In the genomic region with DNA sequence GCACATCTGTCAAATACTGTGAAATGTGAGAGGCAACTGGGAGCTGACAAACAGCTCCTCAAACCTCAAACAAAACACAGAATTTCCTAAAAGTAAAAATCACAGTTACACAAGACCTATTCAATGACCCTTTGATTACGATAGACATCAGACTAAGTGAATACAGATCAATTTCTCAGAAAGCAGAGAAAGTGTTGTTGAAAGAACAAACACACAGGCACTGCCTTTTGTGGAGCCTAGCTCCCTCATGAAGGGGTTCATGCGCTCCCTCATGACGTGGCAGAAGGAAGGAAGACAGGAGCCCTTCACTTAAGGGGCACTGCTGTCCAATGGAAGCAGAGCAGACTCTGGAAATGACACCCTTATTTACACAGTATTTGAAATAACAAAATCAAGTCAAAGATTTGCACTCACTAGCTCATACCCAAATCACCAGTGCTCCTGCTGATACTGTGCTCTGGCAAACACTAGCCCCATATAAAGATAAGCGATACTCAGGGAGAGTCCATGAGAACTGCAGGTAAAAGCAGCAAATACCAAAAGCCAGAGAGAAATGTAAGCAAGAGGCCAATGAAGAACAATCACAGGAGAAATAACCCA, we compare ENCODE assay signal across 1 cellular context.
TF ChIP-seq lines count a peak whose summit lies in the region.

No MANE protein-coding gene starts in this region.

TF ChIP-seq in HEK293, 187 proteins besides CTCF, POLR2A, EP300 and RAD21 (continued from another document):
- TF ChIP-seq, protein P1, sequence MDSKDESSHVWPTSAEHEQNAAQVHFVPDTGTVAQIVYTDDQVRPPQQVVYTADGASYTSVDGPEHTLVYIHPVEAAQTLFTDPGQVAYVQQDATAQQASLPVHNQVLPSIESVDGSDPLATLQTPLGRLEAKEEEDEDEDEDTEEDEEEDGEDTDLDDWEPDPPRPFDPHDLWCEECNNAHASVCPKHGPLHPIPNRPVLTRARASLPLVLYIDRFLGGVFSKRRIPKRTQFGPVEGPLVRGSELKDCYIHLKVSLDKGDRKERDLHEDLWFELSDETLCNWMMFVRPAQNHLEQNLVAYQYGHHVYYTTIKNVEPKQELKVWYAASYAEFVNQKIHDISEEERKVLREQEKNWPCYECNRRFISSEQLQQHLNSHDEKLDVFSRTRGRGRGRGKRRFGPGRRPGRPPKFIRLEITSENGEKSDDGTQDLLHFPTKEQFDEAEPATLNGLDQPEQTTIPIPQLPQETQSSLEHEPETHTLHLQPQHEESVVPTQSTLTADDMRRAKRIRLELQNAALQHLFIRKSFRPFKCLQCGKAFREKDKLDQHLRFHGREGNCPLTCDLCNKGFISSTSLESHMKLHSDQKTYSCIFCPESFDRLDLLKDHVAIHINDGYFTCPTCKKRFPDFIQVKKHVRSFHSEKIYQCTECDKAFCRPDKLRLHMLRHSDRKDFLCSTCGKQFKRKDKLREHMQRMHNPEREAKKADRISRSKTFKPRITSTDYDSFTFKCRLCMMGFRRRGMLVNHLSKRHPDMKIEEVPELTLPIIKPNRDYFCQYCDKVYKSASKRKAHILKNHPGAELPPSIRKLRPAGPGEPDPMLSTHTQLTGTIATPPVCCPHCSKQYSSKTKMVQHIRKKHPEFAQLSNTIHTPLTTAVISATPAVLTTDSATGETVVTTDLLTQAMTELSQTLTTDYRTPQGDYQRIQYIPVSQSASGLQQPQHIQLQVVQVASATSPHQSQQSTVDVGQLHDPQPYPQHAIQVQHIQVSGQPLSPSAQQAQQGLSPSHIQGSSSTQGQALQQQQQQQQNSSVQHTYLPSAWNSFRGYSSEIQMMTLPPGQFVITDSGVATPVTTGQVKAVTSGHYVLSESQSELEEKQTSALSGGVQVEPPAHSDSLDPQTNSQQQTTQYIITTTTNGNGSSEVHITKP (tag by site-specific recombination; IDR thresholded peaks at IDR 0.05), result peak; percentile 87
- no peak for TF ChIP-seq ZNF558 (tag by site-specific recombination; IDR thresholded peaks at IDR 0.05)
- TF ChIP-seq, protein P2, sequence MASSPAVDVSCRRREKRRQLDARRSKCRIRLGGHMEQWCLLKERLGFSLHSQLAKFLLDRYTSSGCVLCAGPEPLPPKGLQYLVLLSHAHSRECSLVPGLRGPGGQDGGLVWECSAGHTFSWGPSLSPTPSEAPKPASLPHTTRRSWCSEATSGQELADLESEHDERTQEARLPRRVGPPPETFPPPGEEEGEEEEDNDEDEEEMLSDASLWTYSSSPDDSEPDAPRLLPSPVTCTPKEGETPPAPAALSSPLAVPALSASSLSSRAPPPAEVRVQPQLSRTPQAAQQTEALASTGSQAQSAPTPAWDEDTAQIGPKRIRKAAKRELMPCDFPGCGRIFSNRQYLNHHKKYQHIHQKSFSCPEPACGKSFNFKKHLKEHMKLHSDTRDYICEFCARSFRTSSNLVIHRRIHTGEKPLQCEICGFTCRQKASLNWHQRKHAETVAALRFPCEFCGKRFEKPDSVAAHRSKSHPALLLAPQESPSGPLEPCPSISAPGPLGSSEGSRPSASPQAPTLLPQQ (tag by site-specific recombination; IDR thresholded peaks at IDR 0.05), result no peak
- TF ChIP-seq ZNF274 (IDR thresholded peaks at IDR 0.05; ENCODE audit: low read length), result no peak
- TF ChIP-seq ZNF274 (tag by site-specific recombination; IDR thresholded peaks at IDR 0.05; ENCODE audit: borderline replicate concordance), result no peak
- no peak for TF ChIP-seq ZNF350 (tag by site-specific recombination; IDR thresholded peaks at IDR 0.05)
- TF ChIP-seq, protein P3, sequence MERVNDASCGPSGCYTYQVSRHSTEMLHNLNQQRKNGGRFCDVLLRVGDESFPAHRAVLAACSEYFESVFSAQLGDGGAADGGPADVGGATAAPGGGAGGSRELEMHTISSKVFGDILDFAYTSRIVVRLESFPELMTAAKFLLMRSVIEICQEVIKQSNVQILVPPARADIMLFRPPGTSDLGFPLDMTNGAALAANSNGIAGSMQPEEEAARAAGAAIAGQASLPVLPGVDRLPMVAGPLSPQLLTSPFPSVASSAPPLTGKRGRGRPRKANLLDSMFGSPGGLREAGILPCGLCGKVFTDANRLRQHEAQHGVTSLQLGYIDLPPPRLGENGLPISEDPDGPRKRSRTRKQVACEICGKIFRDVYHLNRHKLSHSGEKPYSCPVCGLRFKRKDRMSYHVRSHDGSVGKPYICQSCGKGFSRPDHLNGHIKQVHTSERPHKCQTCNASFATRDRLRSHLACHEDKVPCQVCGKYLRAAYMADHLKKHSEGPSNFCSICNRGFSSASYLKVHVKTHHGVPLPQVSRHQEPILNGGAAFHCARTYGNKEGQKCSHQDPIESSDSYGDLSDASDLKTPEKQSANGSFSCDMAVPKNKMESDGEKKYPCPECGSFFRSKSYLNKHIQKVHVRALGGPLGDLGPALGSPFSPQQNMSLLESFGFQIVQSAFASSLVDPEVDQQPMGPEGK (tag by site-specific recombination; IDR thresholded peaks at IDR 0.05), result no peak
- TF ChIP-seq ZNF239 (tag by site-specific recombination; IDR thresholded peaks at IDR 0.05), result no peak
- no peak for TF ChIP-seq ZNF24 (tag by site-specific recombination; IDR thresholded peaks at IDR 0.05)
- TF ChIP-seq ZNF514 (tag by site-specific recombination; IDR thresholded peaks at IDR 0.05), result no peak
- TF ChIP-seq ZSCAN5A (tag by site-specific recombination; IDR thresholded peaks at IDR 0.05), result no peak
- no peak for TF ChIP-seq ZNF585B (tag by site-specific recombination; IDR thresholded peaks at IDR 0.05)
- no peak for TF ChIP-seq SCRT1 (tag by site-specific recombination; IDR thresholded peaks at IDR 0.05; ENCODE audit: borderline replicate concordance)
- TF ChIP-seq, protein P4, sequence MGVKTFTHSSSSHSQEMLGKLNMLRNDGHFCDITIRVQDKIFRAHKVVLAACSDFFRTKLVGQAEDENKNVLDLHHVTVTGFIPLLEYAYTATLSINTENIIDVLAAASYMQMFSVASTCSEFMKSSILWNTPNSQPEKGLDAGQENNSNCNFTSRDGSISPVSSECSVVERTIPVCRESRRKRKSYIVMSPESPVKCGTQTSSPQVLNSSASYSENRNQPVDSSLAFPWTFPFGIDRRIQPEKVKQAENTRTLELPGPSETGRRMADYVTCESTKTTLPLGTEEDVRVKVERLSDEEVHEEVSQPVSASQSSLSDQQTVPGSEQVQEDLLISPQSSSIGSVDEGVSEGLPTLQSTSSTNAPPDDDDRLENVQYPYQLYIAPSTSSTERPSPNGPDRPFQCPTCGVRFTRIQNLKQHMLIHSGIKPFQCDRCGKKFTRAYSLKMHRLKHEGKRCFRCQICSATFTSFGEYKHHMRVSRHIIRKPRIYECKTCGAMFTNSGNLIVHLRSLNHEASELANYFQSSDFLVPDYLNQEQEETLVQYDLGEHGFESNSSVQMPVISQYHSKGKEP (tag by site-specific recombination; IDR thresholded peaks at IDR 0.05), result no peak
- TF ChIP-seq, protein P5, sequence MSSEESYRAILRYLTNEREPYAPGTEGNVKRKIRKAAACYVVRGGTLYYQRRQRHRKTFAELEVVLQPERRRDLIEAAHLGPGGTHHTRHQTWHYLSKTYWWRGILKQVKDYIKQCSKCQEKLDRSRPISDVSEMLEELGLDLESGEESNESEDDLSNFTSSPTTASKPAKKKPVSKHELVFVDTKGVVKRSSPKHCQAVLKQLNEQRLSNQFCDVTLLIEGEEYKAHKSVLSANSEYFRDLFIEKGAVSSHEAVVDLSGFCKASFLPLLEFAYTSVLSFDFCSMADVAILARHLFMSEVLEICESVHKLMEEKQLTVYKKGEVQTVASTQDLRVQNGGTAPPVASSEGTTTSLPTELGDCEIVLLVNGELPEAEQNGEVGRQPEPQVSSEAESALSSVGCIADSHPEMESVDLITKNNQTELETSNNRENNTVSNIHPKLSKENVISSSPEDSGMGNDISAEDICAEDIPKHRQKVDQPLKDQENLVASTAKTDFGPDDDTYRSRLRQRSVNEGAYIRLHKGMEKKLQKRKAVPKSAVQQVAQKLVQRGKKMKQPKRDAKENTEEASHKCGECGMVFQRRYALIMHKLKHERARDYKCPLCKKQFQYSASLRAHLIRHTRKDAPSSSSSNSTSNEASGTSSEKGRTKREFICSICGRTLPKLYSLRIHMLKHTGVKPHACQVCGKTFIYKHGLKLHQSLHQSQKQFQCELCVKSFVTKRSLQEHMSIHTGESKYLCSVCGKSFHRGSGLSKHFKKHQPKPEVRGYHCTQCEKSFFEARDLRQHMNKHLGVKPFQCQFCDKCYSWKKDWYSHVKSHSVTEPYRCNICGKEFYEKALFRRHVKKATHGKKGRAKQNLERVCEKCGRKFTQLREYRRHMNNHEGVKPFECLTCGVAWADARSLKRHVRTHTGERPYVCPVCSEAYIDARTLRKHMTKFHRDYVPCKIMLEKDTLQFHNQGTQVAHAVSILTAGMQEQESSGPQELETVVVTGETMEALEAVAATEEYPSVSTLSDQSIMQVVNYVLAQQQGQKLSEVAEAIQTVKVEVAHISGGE (tag by site-specific recombination; conservative IDR thresholded peaks at IDR 0.05; ENCODE audit: low read depth), result no peak
- no peak for TF ChIP-seq ZNF394 (tag by site-specific recombination; IDR thresholded peaks at IDR 0.05; ENCODE audit: borderline replicate concordance)
- no peak for TF ChIP-seq SALL2 (tag by site-specific recombination; IDR thresholded peaks at IDR 0.05; ENCODE audit: borderline replicate concordance)
- no peak for TF ChIP-seq ZNF391 (tag by site-specific recombination; IDR thresholded peaks at IDR 0.05; ENCODE audit: borderline replicate concordance, low read depth)
- TF ChIP-seq ZNF830 (tag by site-specific recombination; IDR thresholded peaks at IDR 0.05; ENCODE audit: low read depth), result no peak
- peak; percentile 88 for TF ChIP-seq TRIM28 (IDR thresholded peaks at IDR 0.05; ENCODE audit: borderline replicate concordance, low read length)
- no peak for TF ChIP-seq ZFHX2 (tag by site-specific recombination; conservative IDR thresholded peaks at IDR 0.05)
- TF ChIP-seq ZNF518A (tag by site-specific recombination; conservative IDR thresholded peaks at IDR 0.05; ENCODE audit: low read depth), result no peak
- no peak for TF ChIP-seq ZNF211 (tag by site-specific recombination; IDR thresholded peaks at IDR 0.05; ENCODE audit: low read depth)
- TF ChIP-seq ZNF529 (tag by site-specific recombination; IDR thresholded peaks at IDR 0.05; ENCODE audit: insufficient replicate concordance), result no peak
- TF ChIP-seq ZEB2 (tag by site-specific recombination; IDR thresholded peaks at IDR 0.05), result no peak
